8 cellular contexts compared by ENCODE assay signal in the genomic region with DNA sequence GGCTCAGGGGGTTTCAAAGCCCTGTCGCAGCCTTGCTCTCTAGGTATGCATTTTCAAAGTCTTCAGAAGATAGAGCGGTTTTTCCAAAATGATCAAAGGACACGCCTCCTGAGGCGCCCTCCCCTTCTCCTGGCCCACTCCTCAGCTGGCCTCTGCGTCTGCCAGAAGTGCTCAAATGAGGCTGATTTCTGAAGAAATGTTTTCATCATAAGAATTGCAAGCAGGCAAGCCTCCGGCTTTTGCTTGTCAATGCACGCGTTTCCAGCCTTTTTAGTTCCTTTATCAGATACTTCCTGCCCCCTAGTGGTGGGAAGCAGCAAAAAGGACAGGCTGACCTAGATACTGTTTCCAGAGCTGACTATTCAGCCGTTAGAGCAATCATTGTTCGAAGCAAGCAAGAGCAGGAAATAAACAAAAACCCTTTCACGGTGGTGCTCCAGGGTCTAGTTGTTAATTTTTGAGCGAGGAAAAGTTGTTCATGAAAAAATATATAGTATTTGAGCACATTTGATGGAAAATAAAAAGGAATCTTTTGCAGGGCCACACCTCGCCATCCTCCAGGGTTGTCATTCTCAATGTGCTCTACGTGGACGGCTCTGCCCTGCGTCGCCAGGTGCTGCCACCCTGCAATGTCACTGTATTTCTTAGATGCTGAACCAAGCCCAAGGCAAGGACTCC.
A peak's percentile ranks its signal among the peaks of the same experiment; 100 is the strongest.
DNase-seq lines count a peak whose midpoint lies in the region; ATAC-seq and TF ChIP-seq lines count a peak whose summit lies in the region.

No MANE protein-coding gene starts in this region.

- CTCF ChIA-PET in AG04450 (lab: Charles Lee): interaction anchor here (0.7 to 4.5 kb wide), 33 partner anchors 8 to 959 kb away, joined by 3 to 49 read pairs (median 4); partner anchors contain the start of gene ASF1A

- no peak overlapping the region for H3K27ac ChIP-seq in AG04450 (ENCODE audit: low read depth, low read length)
- H3K27ac ChIP-seq in VCaP: peak overlapping the region; percentile 25; the same call in 1 of the 2 replicates
- no peak overlapping the region for H3K27ac ChIP-seq in breast epithelium

- H3K4me3 ChIP-seq in AG04450 (ENCODE audit: low read depth, low read length): peak overlapping the region; percentile 31; the same call in 1 of the 2 replicates
- peak overlapping the region in 1 of 3 donors; percentile 9 for H3K4me3 ChIP-seq in breast epithelium

- POLR2A ChIA-PET in AG04450 (lab: Yijun Ruan, JAX): no interaction called here

- TF ChIP-seq POLR2A in breast epithelium (IDR thresholded peaks at IDR 0.05): no peak

- TF ChIP-seq CTCF in AG04450 (IDR thresholded peaks at IDR 0.05; ENCODE audit: low read depth, low read length): peak; percentile 96
- TF ChIP-seq CTCF in VCaP (conservative IDR thresholded peaks at IDR 0.05): peak; percentile 88
- peak; percentile 83 to 85 (median 84) for TF ChIP-seq CTCF in breast epithelium (IDR thresholded peaks at IDR 0.05)

- DNase-seq in AG04450 (ENCODE audit: low read depth, low spot score) (peak; percentile 69), NCI-H2171 treated with DMSO at 0.1 percent for 48 hours (lab: John Stamatoyannopoulos, UW) (peak; percentile 90), breast epithelium (ENCODE audit: low spot score in 2 of 2) (peak; percentile 60 to 84), iPS-NIHi7 (ENCODE audit: extremely low spot score) (peak; percentile 90)
- DNase-seq in stimulated activated CD4-positive, alpha-beta T cell treated with anti-CD3 and anti-CD28 coated beads, Interleukin-12 subunit alpha, Interleukin-12 subunit beta, amount 100 ng/mL, for 4 hours: peak; percentile 69

- ATAC-seq in GM18867 (IDR thresholded peaks at IDR 0.05; ENCODE audit: unreplicated experiment): peak; percentile 96
- ATAC-seq in HG03135 (IDR thresholded peaks at IDR 0.05; ENCODE audit: unreplicated experiment): peak; percentile 97

- no peaks in the 10 kb centered on the region for H3K27me3 ChIP-seq in AG04450 (ENCODE audit: control insufficient read depth, insufficient read depth, low read length)
- no peaks in the 10 kb centered on the region for H3K27me3 ChIP-seq in breast epithelium

- intact Hi-C loops in breast epithelium (cut with DNase I; ENCODE audit: low total_unique reads): no loop called here

- H3K4me1 ChIP-seq in breast epithelium: no peaks in the 10 kb centered on the region

- H3K9me3 ChIP-seq in AG04450 (ENCODE audit: control insufficient read depth, insufficient read depth, low read length): peaks cover 3% of the 10 kb centered on the region; the same call in 1 of the 2 replicates
- H3K9me3 ChIP-seq in breast epithelium: no peaks in the 10 kb centered on the region

- no peaks in the 10 kb centered on the region for H3K36me3 ChIP-seq in breast epithelium
